12 cellular contexts compared by ENCODE assay signal in genomic region chr22:42632096-42632495, GRCh38. TPM values are rescaled to one million over a fixed set of nuclear protein-coding genes. Genes with fewer than 3 reads are reported as not detected.
A peak's percentile ranks its signal among the peaks of the same experiment; 100 is the strongest.
DNase-seq lines count a peak whose midpoint lies in the region; ATAC-seq and TF ChIP-seq lines count a peak whose summit lies in the region.
"Had no signal": no experiment of that assay in that cellular context is flagged by ENCODE, and none has a peak within 500 bp of the region (broad histone marks: within the 10 kb centered on the region; RNA-seq: fewer than 3 reads in every experiment).

No MANE protein-coding gene starts in this region.

- intact Hi-C loops in left ventricle myocardium inferior (cut with micrococcal nuclease), result no loop called here
- intact Hi-C loops in Right ventricle myocardium inferior (cut with DNase I), result no loop called here
- intact Hi-C loops in left lung (cut with DNase I), result no loop called here

- no peak overlapping the region for H3K4me3 ChIP-seq in left ventricle myocardium inferior
- no peak overlapping the region for H3K4me3 ChIP-seq in WI38 (ENCODE audit: low read depth, low read length)
- no peak overlapping the region for H3K4me3 ChIP-seq in left lung
- H3K4me3 ChIP-seq: BLaER1 treated with 17β-estradiol and CSF1 and Interleukin-3, amounts not matched to agents 10 nM and 100 nM; GM12878 had no signal

- DNase-seq in left ventricle myocardium inferior (no peak), Right ventricle myocardium inferior (ENCODE audit: missing footprints) (no peak), glutamatergic neuron (peak; percentile 58), EL (no peak), left lung (no peak)
- DNase-seq in activated CD4-positive, alpha-beta T cell treated with anti-CD3 and anti-CD28 coated beads, Interleukin-2, amount 50 U/mL, for 4 hours, result no peak
- DNase-seq: midbrain, NCI-H510A treated with DMSO at 0.1 percent for 48 hours had no signal

- peaks cover 3% of the 10 kb centered on the region for H3K36me3 Mint-ChIP-seq in glutamatergic neuron (ENCODE audit: unreplicated experiment)

- peaks cover 4% of the 10 kb centered on the region for H3K27me3 Mint-ChIP-seq in glutamatergic neuron (ENCODE audit: unreplicated experiment)

- no peaks in the 10 kb centered on the region for H3K27me3 ChIP-seq in left ventricle myocardium inferior (ENCODE audit: low read depth)
- H3K27me3 ChIP-seq in left lung, result no peaks in the 10 kb centered on the region
- H3K27me3 ChIP-seq: BLaER1 treated with 17β-estradiol and CSF1 and Interleukin-3, amounts not matched to agents 10 nM and 100 nM had no signal

- no peak overlapping the region for H3K27ac Mint-ChIP-seq in glutamatergic neuron (ENCODE audit: unreplicated experiment)

- peaks cover 96% of the 10 kb centered on the region for H3K36me3 ChIP-seq in left ventricle myocardium inferior
- peaks cover 0 to 97% of the 10 kb centered on the region in 2 donors for H3K36me3 ChIP-seq in left lung

- H3K9me3 ChIP-seq in left ventricle myocardium inferior (replicated peaks), result no peaks in the 10 kb centered on the region
- H3K9me3 ChIP-seq in left lung, result no peaks in the 10 kb centered on the region
- H3K9me3 ChIP-seq: BLaER1 treated with 17β-estradiol and CSF1 and Interleukin-3, amounts not matched to agents 10 nM and 100 nM had no signal

- no peak for ATAC-seq in Right ventricle myocardium inferior
- no peak for ATAC-seq in GM21825 (IDR thresholded peaks at IDR 0.05; ENCODE audit: unreplicated experiment)
- ATAC-seq in left lung, result no peak
- ATAC-seq: GM12878 had no signal

- peaks cover 36% of the 10 kb centered on the region for H3K4me1 ChIP-seq in left ventricle myocardium inferior
- H3K4me1 ChIP-seq in left lung, result peaks cover 0 to 17% of the 10 kb centered on the region in 2 donors

- H3K9me3 Mint-ChIP-seq in glutamatergic neuron (ENCODE audit: unreplicated experiment), result peaks cover 3% of the 10 kb centered on the region

- no peak overlapping the region for H3K27ac ChIP-seq in left ventricle myocardium inferior (replicated peaks)
- H3K27ac ChIP-seq in left lung, result no peak overlapping the region

- peaks cover 3% of the 10 kb centered on the region for H3K4me1 Mint-ChIP-seq in glutamatergic neuron (ENCODE audit: low read depth, unreplicated experiment)

- no peak overlapping the region for H3K4me3 Mint-ChIP-seq in glutamatergic neuron (ENCODE audit: unreplicated experiment)

- TF ChIP-seq CTCF in left ventricle myocardium inferior (IDR thresholded peaks at IDR 0.05; ENCODE audit: borderline replicate concordance), result peak; percentile 43
- peak; percentile 36; the same call in 1 of the 2 replicates for TF ChIP-seq CTCF in WI38 (IDR thresholded peaks at IDR 0.05; ENCODE audit: low read depth, low read length)
- peak; percentile 60 for TF ChIP-seq CTCF in glutamatergic neuron (IDR thresholded peaks at IDR 0.05; ENCODE audit: partially characterized antibody, unreplicated experiment)
- TF ChIP-seq CTCF in left lung (IDR thresholded peaks at IDR 0.05), result no peak

RNA-seq across cellular contexts. Expression of gene ATP5MGL, which starts 8.3 kb away (rescaled TPM):
- total RNA-seq in left ventricle myocardium inferior (0.38 TPM), Right ventricle myocardium inferior (0.41 TPM), glutamatergic neuron (ENCODE audit: unreplicated experiment) (1.1 TPM), left lung (1 to 10 TPM in 1 of 2 donors, under 1 TPM in 1; 0.60 to 1.2 TPM)

RNA-seq across cellular contexts. Expression of gene CYB5R3, which starts 17.1 kb away (rescaled TPM):
- total RNA-seq in left ventricle myocardium inferior, result 298 TPM
- total RNA-seq in Right ventricle myocardium inferior, result 268 TPM
- total RNA-seq in glutamatergic neuron (ENCODE audit: unreplicated experiment), result 148 TPM
- 100 to 1,000 TPM; 250 to 265 TPM for total RNA-seq in left lung

RNA-seq across cellular contexts. Expression of gene POLDIP3, which starts 17.4 kb away (rescaled TPM):
- total RNA-seq in left ventricle myocardium inferior (35.2 TPM), Right ventricle myocardium inferior (39.3 TPM), glutamatergic neuron (ENCODE audit: unreplicated experiment) (52.8 TPM), left lung (10 to 100 TPM; 56.6 to 61.6 TPM)

Comparison
In these comparisons a context has a peak if more than half of its experiments do, and no peak if none do; other contexts are left out.
1. CTCF ChIP-seq: peak in left ventricle myocardium inferior (single experiment), WI38 (single experiment) and glutamatergic neuron (single experiment); none in left lung (0 of 2).